Comparison of ENCODE assay signal across 25 cellular contexts in genomic region chr18:12556946-12557806, GRCh38.
"Had no signal": no experiment of that assay in that cellular context is flagged by ENCODE, and none has a peak within 500 bp of the region (broad histone marks: within the 10 kb centered on the region; RNA-seq: fewer than 3 reads in every experiment).

No MANE protein-coding gene starts in this region.

- H3K4me3 Mint-ChIP-seq: mesothelial cell of epicardium; naive B cell; natural killer cell; stimulated activated effector memory CD8-positive, alpha-beta T cell treated with anti-CD3 and anti-CD28 coated beads, Interleukin-12 subunit alpha, Interleukin-12 subunit beta, amount 100 ng/mL, for 72 hours; stimulated activated naive CD8-positive, alpha-beta T cell treated with anti-CD3 and anti-CD28 coated beads, Interleukin-15, Interleukin-2, amounts not matched to agents 100 ng/mL and 50 ng/mL, for 24 hours; type B pancreatic cell had no signal

- H3K4me3 ChIP-seq: left lung, lung, pancreas, prostate gland, sigmoid colon, spleen, suprapubic skin, thoracic aorta, tibial artery, vagina had no signal

- H3K27me3 Mint-ChIP-seq: type B pancreatic cell had no signal

- FAIRE-seq: keratinocyte, pancreas, small intestine had no signal

- H3K4me1 ChIP-seq: pancreas, prostate gland, spleen, suprapubic skin had no signal

- H3K27ac Mint-ChIP-seq: mesothelial cell of epicardium; naive B cell; natural killer cell; stimulated activated effector memory CD8-positive, alpha-beta T cell treated with anti-CD3 and anti-CD28 coated beads, Interleukin-12 subunit alpha, Interleukin-12 subunit beta, amount 100 ng/mL, for 72 hours; stimulated activated naive CD8-positive, alpha-beta T cell treated with anti-CD3 and anti-CD28 coated beads, Interleukin-15, Interleukin-2, amounts not matched to agents 100 ng/mL and 50 ng/mL, for 24 hours; type B pancreatic cell had no signal

- H3K9me3 ChIP-seq: pancreas, prostate gland, sigmoid colon, thoracic aorta had no signal

- H3K27me3 ChIP-seq: left lung, pancreas, sigmoid colon, spleen, suprapubic skin, tibial artery, vagina had no signal

- H3K27ac ChIP-seq: left lung, pancreas, prostate gland, sigmoid colon, spleen, suprapubic skin, thoracic aorta, tibial artery, vagina had no signal

- H3K4me1 Mint-ChIP-seq: mesothelial cell of epicardium; naive B cell; stimulated activated effector memory CD8-positive, alpha-beta T cell treated with anti-CD3 and anti-CD28 coated beads, Interleukin-12 subunit alpha, Interleukin-12 subunit beta, amount 100 ng/mL, for 72 hours had no signal

- H3K9me3 Mint-ChIP-seq: stimulated activated naive CD8-positive, alpha-beta T cell treated with anti-CD3 and anti-CD28 coated beads, Interleukin-15, Interleukin-2, amounts not matched to agents 100 ng/mL and 50 ng/mL, for 24 hours had no signal

- ATAC-seq: left colon; left lung; natural killer cell; pancreas; right cardiac atrium; stimulated activated effector memory CD8-positive, alpha-beta T cell treated with anti-CD3 and anti-CD28 coated beads, Interleukin-12 subunit alpha, Interleukin-12 subunit beta, amount 100 ng/mL, for 72 hours had no signal

- H3K36me3 ChIP-seq: left lung, pancreas, prostate gland, sigmoid colon, suprapubic skin, thoracic aorta, tibial artery, vagina had no signal

- DNase-seq: hippocampal formation; left colon; left lung; mesendoderm; naive B cell; natural killer cell; retina; right cardiac atrium; sigmoid colon; small intestine; spleen; stimulated activated CD4-positive, alpha-beta T cell treated with anti-CD3 and anti-CD28 coated beads, Interleukin-4, amount 100 ng/mL, for 24 hours; stimulated activated naive CD4-positive, alpha-beta T cell; tibial artery had no signal

- H3K36me3 Mint-ChIP-seq: natural killer cell; stimulated activated effector memory CD8-positive, alpha-beta T cell treated with anti-CD3 and anti-CD28 coated beads, Interleukin-12 subunit alpha, Interleukin-12 subunit beta, amount 100 ng/mL, for 72 hours had no signal
